ENCODE assay signal across 22 cellular contexts in the genomic region with DNA sequence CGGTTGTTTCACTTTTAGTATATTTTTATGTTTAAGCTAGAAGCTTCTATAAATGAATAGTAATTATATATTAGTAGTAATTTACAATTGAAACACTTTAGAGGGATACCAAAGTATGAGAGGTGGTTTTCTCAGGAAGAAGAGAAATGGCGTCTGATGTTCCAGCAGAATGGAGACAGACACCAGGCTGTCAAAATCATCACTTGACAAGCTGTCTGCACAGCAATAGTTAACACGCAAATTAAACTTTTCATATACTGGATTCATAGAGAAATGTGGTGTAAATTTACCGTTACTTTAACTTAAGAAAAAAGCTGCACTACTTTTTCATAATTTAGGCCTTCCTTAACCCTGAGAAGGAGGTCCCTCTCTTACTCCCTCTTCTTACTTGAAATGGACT.
"Had no signal": no experiment of that assay in that cellular context is flagged by ENCODE, and none has a peak within 500 bp of the region (broad histone marks: within the 10 kb centered on the region; RNA-seq: fewer than 3 reads in every experiment).

No MANE protein-coding gene starts in this region.

- H3K4me3 Mint-ChIP-seq: central memory CD8-positive, alpha-beta T cell; effector memory CD8-positive, alpha-beta T cell; immature natural killer cell; natural killer cell; stimulated activated memory B cell treated with anti-CD40 and anti-IgM and Interleukin-4, amounts not matched to agents 10 μg/mL and 1 μg/mL and 100 μg/mL, for 72 hours; stimulated activated naive CD8-positive, alpha-beta T cell treated with anti-CD3 and anti-CD28 coated beads, Interleukin-15, amount 100 ng/mL, for 72 hours had no signal

- H3K36me3 ChIP-seq: heart left ventricle, left lung, lower lobe of right lung, right lobe of liver, spleen, thoracic aorta, transverse colon had no signal

- H3K9me3 Mint-ChIP-seq: central memory CD8-positive, alpha-beta T cell; effector memory CD8-positive, alpha-beta T cell; immature natural killer cell; natural killer cell; stimulated activated memory B cell treated with anti-CD40 and anti-IgM and Interleukin-4, amounts not matched to agents 10 μg/mL and 1 μg/mL and 100 μg/mL, for 72 hours; stimulated activated naive CD8-positive, alpha-beta T cell treated with anti-CD3 and anti-CD28 coated beads, Interleukin-15, amount 100 ng/mL, for 72 hours had no signal

- H3K27me3 Mint-ChIP-seq: central memory CD8-positive, alpha-beta T cell; effector memory CD8-positive, alpha-beta T cell; stimulated activated memory B cell treated with anti-CD40 and anti-IgM and Interleukin-4, amounts not matched to agents 10 μg/mL and 1 μg/mL and 100 μg/mL, for 72 hours; stimulated activated naive CD8-positive, alpha-beta T cell treated with anti-CD3 and anti-CD28 coated beads, Interleukin-15, amount 100 ng/mL, for 72 hours had no signal

- H3K36me3 Mint-ChIP-seq: immature natural killer cell; natural killer cell; stimulated activated memory B cell treated with anti-CD40 and anti-IgM and Interleukin-4, amounts not matched to agents 10 μg/mL and 1 μg/mL and 100 μg/mL, for 72 hours had no signal

- H3K4me1 ChIP-seq: left lung had no signal

- ATAC-seq: effector memory CD8-positive, alpha-beta T cell; foreskin keratinocyte; lower lobe of right lung; mucosa of descending colon; natural killer cell; psoas muscle; right lobe of liver; stimulated activated memory B cell treated with anti-CD40 and anti-IgM and Interleukin-4, amounts not matched to agents 10 μg/mL and 1 μg/mL and 100 μg/mL, for 72 hours; stimulated activated naive CD8-positive, alpha-beta T cell treated with anti-CD3 and anti-CD28 coated beads, Interleukin-15, amount 100 ng/mL, for 72 hours had no signal

- H3K27ac Mint-ChIP-seq: effector memory CD8-positive, alpha-beta T cell; natural killer cell; stimulated activated memory B cell treated with anti-CD40 and anti-IgM and Interleukin-4, amounts not matched to agents 10 μg/mL and 1 μg/mL and 100 μg/mL, for 72 hours; stimulated activated naive CD8-positive, alpha-beta T cell treated with anti-CD3 and anti-CD28 coated beads, Interleukin-15, amount 100 ng/mL, for 72 hours had no signal

- H3K4me3 ChIP-seq: heart left ventricle, left lung, lower lobe of right lung, mucosa of descending colon, psoas muscle, right lobe of liver, spleen, thoracic aorta, transverse colon had no signal

- H3K27me3 ChIP-seq: foreskin keratinocyte, heart left ventricle, left lung, right lobe of liver, spleen, transverse colon had no signal

- H3K27ac ChIP-seq: foreskin keratinocyte, heart left ventricle, left lung, lower lobe of right lung, psoas muscle, right lobe of liver, spleen had no signal

- H3K9me3 ChIP-seq: heart left ventricle, left lung, lower lobe of right lung, mucosa of descending colon, psoas muscle, right lobe of liver, spleen, thoracic aorta, transverse colon had no signal

- DNase-seq: effector memory CD8-positive, alpha-beta T cell; erythroblast; heart left ventricle; immature natural killer cell; left lung; lower lobe of right lung; mesendoderm; mucosa of descending colon; natural killer cell; psoas muscle; retina; right lobe of liver; spleen; stimulated activated CD4-positive, alpha-beta T cell treated with anti-CD3 and anti-CD28 coated beads, Interleukin-15, amount 100 ng/mL, for 24 hours; stimulated activated CD4-positive, alpha-beta T cell treated with anti-CD3 and anti-CD28 coated beads, Interleukin-1b, Interleukin-23, amount 100 ng/mL, for 48 hours; stimulated activated CD4-positive, alpha-beta T cell treated with anti-CD3 and anti-CD28 coated beads, Interleukin-4, amount 100 ng/mL, for 24 hours; stimulated activated naive CD8-positive, alpha-beta T cell treated with anti-CD3 and anti-CD28 coated beads, Interleukin-15, amount 100 ng/mL, for 72 hours; transverse colon had no signal
